In genomic region chr10:69321037-69321715, GRCh38 we compare ENCODE assay signal across 10 cellular contexts. TPM values are rescaled to one million over a fixed set of nuclear protein-coding genes. Genes with fewer than 3 reads are reported as not detected.
A peak's percentile ranks its signal among the peaks of the same experiment; 100 is the strongest.
DNase-seq lines count a peak whose midpoint lies in the region; ATAC-seq and TF ChIP-seq lines count a peak whose summit lies in the region.
"Had no signal": no experiment of that assay in that cellular context is flagged by ENCODE, and none has a peak within 500 bp of the region (broad histone marks: within the 10 kb centered on the region; RNA-seq: fewer than 3 reads in every experiment).

No MANE protein-coding gene starts in this region.

- peaks cover 71% of the 10 kb centered on the region for H3K4me1 Mint-ChIP-seq in activated CD4-positive, alpha-beta T cell treated with anti-CD3 and anti-CD28 coated beads for 36 hours
- peaks cover 65% of the 10 kb centered on the region for H3K4me1 Mint-ChIP-seq in activated CD4-positive, alpha-beta memory T cell treated with anti-CD3 and anti-CD28 coated beads, Interleukin-2, amount 10 ng/mL, durations not matched to agents 7 days and 5 days
- H3K4me1 Mint-ChIP-seq in stimulated activated effector memory CD8-positive, alpha-beta T cell treated with anti-CD3 and anti-CD28 coated beads, Interleukin-12 subunit alpha, Interleukin-12 subunit beta, amount 100 ng/mL, for 72 hours: peaks cover 51% of the 10 kb centered on the region

- H3K4me3 Mint-ChIP-seq in activated CD4-positive, alpha-beta T cell treated with anti-CD3 and anti-CD28 coated beads for 36 hours: peak overlapping the region; percentile 86
- H3K4me3 Mint-ChIP-seq in activated CD4-positive, alpha-beta memory T cell treated with anti-CD3 and anti-CD28 coated beads, Interleukin-2, amount 10 ng/mL, durations not matched to agents 7 days and 5 days: peak overlapping the region; percentile 97
- peak overlapping the region; percentile 98 for H3K4me3 Mint-ChIP-seq in stimulated activated effector memory CD8-positive, alpha-beta T cell treated with anti-CD3 and anti-CD28 coated beads, Interleukin-12 subunit alpha, Interleukin-12 subunit beta, amount 100 ng/mL, for 72 hours

- H3K27me3 Mint-ChIP-seq in activated CD4-positive, alpha-beta T cell treated with anti-CD3 and anti-CD28 coated beads for 36 hours: no peaks in the 10 kb centered on the region
- H3K27me3 Mint-ChIP-seq in activated CD4-positive, alpha-beta memory T cell treated with anti-CD3 and anti-CD28 coated beads, Interleukin-2, amount 10 ng/mL, durations not matched to agents 7 days and 5 days: no peaks in the 10 kb centered on the region

- DNase-seq in activated CD4-positive, alpha-beta T cell treated with anti-CD3 and anti-CD28 coated beads for 36 hours: no peak
- no peak for DNase-seq in activated CD4-positive, alpha-beta T cell treated with anti-CD3 and anti-CD28 coated beads for 48 hours
- no peak for DNase-seq in activated CD4-positive, alpha-beta memory T cell treated with anti-CD3 and anti-CD28 coated beads, Interleukin-2, amount 10 ng/mL, durations not matched to agents 7 days and 5 days
- DNase-seq in fibroblast of pulmonary artery (ENCODE audit: low read depth): no peak
- DNase-seq in stimulated activated effector memory CD8-positive, alpha-beta T cell treated with anti-CD3 and anti-CD28 coated beads, Interleukin-12 subunit alpha, Interleukin-12 subunit beta, amount 100 ng/mL, for 72 hours (ENCODE audit: low spot score in 2 of 2): no peak
- no peak for DNase-seq in SKM-1 (lab: John Stamatoyannopoulos, UW; ENCODE audit: unreplicated experiment)
- DNase-seq in GM19240 (ENCODE audit: insufficient read length, low spot score): no peak
- DNase-seq: cerebellar nuclear complex, hippocampal formation had no signal

- peaks cover 35% of the 10 kb centered on the region for H3K36me3 Mint-ChIP-seq in activated CD4-positive, alpha-beta T cell treated with anti-CD3 and anti-CD28 coated beads for 36 hours (ENCODE audit: low read depth)
- peaks cover 24% of the 10 kb centered on the region for H3K36me3 Mint-ChIP-seq in activated CD4-positive, alpha-beta memory T cell treated with anti-CD3 and anti-CD28 coated beads, Interleukin-2, amount 10 ng/mL, durations not matched to agents 7 days and 5 days (ENCODE audit: low read depth)
- peaks cover 82% of the 10 kb centered on the region for H3K36me3 Mint-ChIP-seq in stimulated activated effector memory CD8-positive, alpha-beta T cell treated with anti-CD3 and anti-CD28 coated beads, Interleukin-12 subunit alpha, Interleukin-12 subunit beta, amount 100 ng/mL, for 72 hours

- TF ChIP-seq CTCF in fibroblast of pulmonary artery (IDR thresholded peaks at IDR 0.05; ENCODE audit: low read length, missing control alignments): no peak

- CTCF ChIA-PET in activated CD4-positive, alpha-beta T cell treated with anti-CD3 and anti-CD28 coated beads for 36 hours (lab: Charles Lee): interaction anchor here (0.8 kb wide), 1 partner anchor 14 kb away, joined by 3 read pairs; no protein-coding TSS in a partner anchor
- CTCF ChIA-PET in activated CD4-positive, alpha-beta memory T cell treated with anti-CD3 and anti-CD28 coated beads, Interleukin-2, amount 10 ng/mL, durations not matched to agents 7 days and 5 days (lab: Charles Lee): interaction anchor here (1.5 kb wide), 1 partner anchor 87 kb away, joined by 4 read pairs; no protein-coding TSS in a partner anchor

- H3K27ac Mint-ChIP-seq in activated CD4-positive, alpha-beta T cell treated with anti-CD3 and anti-CD28 coated beads for 36 hours: peak overlapping the region; percentile 92
- peak overlapping the region; percentile 13 for H3K27ac Mint-ChIP-seq in activated CD4-positive, alpha-beta memory T cell treated with anti-CD3 and anti-CD28 coated beads, Interleukin-2, amount 10 ng/mL, durations not matched to agents 7 days and 5 days
- H3K27ac Mint-ChIP-seq in stimulated activated effector memory CD8-positive, alpha-beta T cell treated with anti-CD3 and anti-CD28 coated beads, Interleukin-12 subunit alpha, Interleukin-12 subunit beta, amount 100 ng/mL, for 72 hours: peak overlapping the region; percentile 96

- no peaks in the 10 kb centered on the region for H3K9me3 Mint-ChIP-seq in activated CD4-positive, alpha-beta T cell treated with anti-CD3 and anti-CD28 coated beads for 36 hours (ENCODE audit: low read depth)
- no peaks in the 10 kb centered on the region for H3K9me3 Mint-ChIP-seq in activated CD4-positive, alpha-beta memory T cell treated with anti-CD3 and anti-CD28 coated beads, Interleukin-2, amount 10 ng/mL, durations not matched to agents 7 days and 5 days
- no peaks in the 10 kb centered on the region for H3K9me3 Mint-ChIP-seq in stimulated activated effector memory CD8-positive, alpha-beta T cell treated with anti-CD3 and anti-CD28 coated beads, Interleukin-12 subunit alpha, Interleukin-12 subunit beta, amount 100 ng/mL, for 72 hours

- intact Hi-C loops in activated CD4-positive, alpha-beta T cell treated with anti-CD3 and anti-CD28 coated beads for 36 hours (cut with DNase I, micrococcal nuclease): loop anchor here in 1 of 2 experiments (5.0 kb wide), 1 partner anchor 41 kb away; no protein-coding TSS in a partner anchor

- peak overlapping the region; percentile 5 for H3K4me3 ChIP-seq in fibroblast of pulmonary artery (replicated peaks; ENCODE audit: low read depth, low read length)

- POLR2A ChIA-PET in activated CD4-positive, alpha-beta T cell treated with anti-CD3 and anti-CD28 coated beads for 36 hours (lab: Charles Lee): interaction anchor here (0.9 kb wide), 1 partner anchor 86 kb away, joined by 3 read pairs; no protein-coding TSS in a partner anchor
- POLR2A ChIA-PET in activated CD4-positive, alpha-beta memory T cell treated with anti-CD3 and anti-CD28 coated beads, Interleukin-2, amount 10 ng/mL, durations not matched to agents 7 days and 5 days (lab: Charles Lee): interaction anchor here (3.9 kb wide), 1 partner anchor 13 kb away, joined by 35 read pairs; no protein-coding TSS in a partner anchor

- ATAC-seq in activated CD4-positive, alpha-beta T cell treated with anti-CD3 and anti-CD28 coated beads for 36 hours: no peak
- ATAC-seq in stimulated activated effector memory CD8-positive, alpha-beta T cell treated with anti-CD3 and anti-CD28 coated beads, Interleukin-12 subunit alpha, Interleukin-12 subunit beta, amount 100 ng/mL, for 72 hours: no peak
- no peak for ATAC-seq in HG03442 (IDR thresholded peaks at IDR 0.05; ENCODE audit: unreplicated experiment)

RNA-seq across cellular contexts. Expression of gene HK1, which starts 42.9 kb away (rescaled TPM):
- total RNA-seq in activated CD4-positive, alpha-beta T cell treated with anti-CD3 and anti-CD28 coated beads for 36 hours: 100 to 1,000 TPM; 258 to 261 TPM
- 100 to 1,000 TPM; 142 to 146 TPM for total RNA-seq in activated CD4-positive, alpha-beta memory T cell treated with anti-CD3 and anti-CD28 coated beads, Interleukin-2, amount 10 ng/mL, durations not matched to agents 7 days and 5 days

Comparison
In these comparisons a context has a peak if more than half of its experiments do, and no peak if none do; other contexts are left out.
1. H3K27ac Mint-ChIP-seq: peak in every context shown above with its lines; median percentile 96 in stimulated activated effector memory CD8-positive, alpha-beta T cell treated with anti-CD3 and anti-CD28 coated beads, Interleukin-12 subunit alpha, Interleukin-12 subunit beta, amount 100 ng/mL, for 72 hours; 92 in activated CD4-positive, alpha-beta T cell treated with anti-CD3 and anti-CD28 coated beads for 36 hours; 13 in activated CD4-positive, alpha-beta memory T cell treated with anti-CD3 and anti-CD28 coated beads, Interleukin-2, amount 10 ng/mL, durations not matched to agents 7 days and 5 days.